1 cellular context compared by ENCODE assay signal in genomic region chr3:39086066-39086657, GRCh38.
TF ChIP-seq lines count a peak whose summit lies in the region.

No MANE protein-coding gene starts in this region.

TF ChIP-seq in K562, 482 proteins besides CTCF, POLR2A, EP300 and RAD21:
- TF ChIP-seq ZNF146 (CRISPR knock-in tag; IDR thresholded peaks at IDR 0.05; ENCODE audit: unreplicated experiment), result peak; percentile 15
- TF ChIP-seq BRCA1 (IDR thresholded peaks at IDR 0.05), result no peak
- TF ChIP-seq BRCA1 (CRISPR knock-in tag; IDR thresholded peaks at IDR 0.05), result no peak
